Comparison of ENCODE assay signal across 22 cellular contexts in the genomic region with DNA sequence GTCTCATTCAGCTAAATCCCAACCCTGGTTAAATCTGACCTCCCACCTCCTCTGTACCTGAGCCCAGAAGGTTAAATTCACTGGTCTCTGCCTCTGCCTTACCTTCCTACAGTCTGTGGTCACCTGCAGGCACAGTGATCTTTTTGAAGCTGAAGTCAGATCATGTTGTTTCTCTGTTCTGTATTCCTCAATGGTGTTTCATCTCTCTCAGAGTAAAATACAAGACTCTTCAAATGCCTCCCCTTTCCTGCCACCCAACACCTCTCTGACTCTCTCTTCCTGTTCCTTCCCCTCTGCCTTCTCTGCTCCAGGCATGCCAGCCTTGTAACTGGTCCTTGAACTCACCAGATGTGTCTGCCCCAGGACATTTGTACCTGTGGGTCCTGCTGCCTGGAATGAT.
A peak's percentile ranks its signal among the peaks of the same experiment; 100 is the strongest.
DNase-seq lines count a peak whose midpoint lies in the region; ATAC-seq and TF ChIP-seq lines count a peak whose summit lies in the region.
"Had no signal": no experiment of that assay in that cellular context is flagged by ENCODE, and none has a peak within 500 bp of the region (broad histone marks: within the 10 kb centered on the region; RNA-seq: fewer than 3 reads in every experiment).

No MANE protein-coding gene starts in this region.

- peaks cover 4% of the 10 kb centered on the region for H3K4me1 ChIP-seq in Loucy (ENCODE audit: insufficient read depth, low read length, poor library complexity, severe bottlenecking)
- H3K4me1 ChIP-seq: SJCRH30 had no signal

- ATAC-seq in stimulated activated naive CD8-positive, alpha-beta T cell treated with anti-CD3 and anti-CD28 coated beads, Interleukin-15, Interleukin-2, amounts not matched to agents 100 U/mL and 50 U/mL, for 24 hours: no peak
- ATAC-seq in naive thymus-derived CD8-positive, alpha-beta T cell: peak; percentile 69 to 77
- ATAC-seq: K562, PC-3 had no signal

- H3K4me3 Mint-ChIP-seq in stimulated activated naive CD8-positive, alpha-beta T cell treated with anti-CD3 and anti-CD28 coated beads, Interleukin-15, Interleukin-2, amounts not matched to agents 100 ng/mL and 50 ng/mL, for 24 hours: no peak overlapping the region
- peak overlapping the region in 9 of 10 donors; percentile 3 to 83 (median 72) for H3K4me3 Mint-ChIP-seq in naive thymus-derived CD8-positive, alpha-beta T cell
- H3K4me3 Mint-ChIP-seq: B cell had no signal

- POLR2A ChIA-PET in naive thymus-derived CD8-positive, alpha-beta T cell (lab: Charles Lee): interaction anchor here (0.6 to 0.9 kb wide), 2 partner anchors 49 to 185 kb away, joined by 3 read pairs; no protein-coding TSS in a partner anchor

- peaks cover 35% of the 10 kb centered on the region for H3K4me1 Mint-ChIP-seq in stimulated activated naive CD8-positive, alpha-beta T cell treated with anti-CD3 and anti-CD28 coated beads, Interleukin-15, Interleukin-2, amounts not matched to agents 100 ng/mL and 50 ng/mL, for 24 hours (ENCODE audit: low read depth)
- peaks cover 41 to 80% (median 54%) of the 10 kb centered on the region in 4 donors for H3K4me1 Mint-ChIP-seq in naive thymus-derived CD8-positive, alpha-beta T cell

- no peaks in the 10 kb centered on the region for H3K79me2 ChIP-seq in Loucy (ENCODE audit: insufficient read depth, low read length)

- no peaks in the 10 kb centered on the region for H3K27me3 ChIP-seq in Loucy (ENCODE audit: insufficient read depth, low read length, poor library complexity, severe bottlenecking)
- H3K27me3 ChIP-seq: SJCRH30 had no signal

- no peaks in the 10 kb centered on the region for H3K9me2 ChIP-seq in Loucy (replicated peaks; ENCODE audit: low read depth, low read length)

- H3K9me3 ChIP-seq in Loucy (ENCODE audit: insufficient read depth, low read depth, low read length): peaks cover 8% of the 10 kb centered on the region; the same call in 1 of the 2 replicates

- H3K36me3 ChIP-seq in Loucy (ENCODE audit: insufficient read depth, low read length): no peaks in the 10 kb centered on the region
- H3K36me3 ChIP-seq: SJCRH30 had no signal

- H3K4me3 ChIP-seq in Loucy (ENCODE audit: low read length, poor library complexity, severe bottlenecking): no peak overlapping the region
- H3K4me3 ChIP-seq: K562, SJCRH30 had no signal

- H3K27me3 Mint-ChIP-seq in stimulated activated naive CD8-positive, alpha-beta T cell treated with anti-CD3 and anti-CD28 coated beads, Interleukin-15, Interleukin-2, amounts not matched to agents 100 ng/mL and 50 ng/mL, for 24 hours: no peaks in the 10 kb centered on the region
- no peaks in the 10 kb centered on the region for H3K27me3 Mint-ChIP-seq in naive thymus-derived CD8-positive, alpha-beta T cell

- no peak overlapping the region for H3K4me2 ChIP-seq in Loucy (ENCODE audit: low read depth, low read length, poor library complexity, severe bottlenecking)

- H3K9ac ChIP-seq in Loucy (ENCODE audit: low read depth, low read length, poor library complexity, severe bottlenecking): no peak overlapping the region

- no peaks in the 10 kb centered on the region for H4K20me1 ChIP-seq in Loucy (ENCODE audit: insufficient read depth, low read length, poor library complexity, severe bottlenecking)

- H3K9me3 Mint-ChIP-seq in stimulated activated naive CD8-positive, alpha-beta T cell treated with anti-CD3 and anti-CD28 coated beads, Interleukin-15, Interleukin-2, amounts not matched to agents 100 ng/mL and 50 ng/mL, for 24 hours: no peaks in the 10 kb centered on the region
- H3K9me3 Mint-ChIP-seq in naive thymus-derived CD8-positive, alpha-beta T cell: peaks cover 0 to 10% (median 0%) of the 10 kb centered on the region in 9 donors

- peak overlapping the region; percentile 53 for H2AFZ ChIP-seq in Loucy (ENCODE audit: low read length)

- no peak for TF ChIP-seq CTCF in Loucy (conservative IDR thresholded peaks at IDR 0.05; ENCODE audit: low read length)

- H3F3A ChIP-seq in Loucy (ENCODE audit: low read depth): no peaks in the 10 kb centered on the region

- no peak for DNase-seq in stimulated activated naive CD8-positive, alpha-beta T cell treated with anti-CD3 and anti-CD28 coated beads, Interleukin-15, Interleukin-2, amounts not matched to agents 100 U/mL and 50 U/mL, for 24 hours
- peak in 3 of 10 donors; percentile 32 to 39 (median 36) for DNase-seq in naive thymus-derived CD8-positive, alpha-beta T cell
- DNase-seq in NCI-H1436 (lab: John Stamatoyannopoulos, UW): no peak
- DNase-seq in EL: no peak
- no peak for DNase-seq in GOT3 (lab: John Stamatoyannopoulos, UW)
- DNase-seq: DMS53; HCEC 1CT; Kasumi-1; MV-4-11; NCI-H1105; NCI-H146; NCI-H1930; NCI-H2107; NCI-H524 treated with DMSO at 0.1 percent for 48 hours; NCI-H82; NK-92 treated with Interleukin-12 subunit alpha and Interleukin-12 subunit beta, amount 100 ng/mL, for 24 hours; PC-3; SJCRH30 had no signal

- peak overlapping the region; percentile 5 for H3K27ac Mint-ChIP-seq in stimulated activated naive CD8-positive, alpha-beta T cell treated with anti-CD3 and anti-CD28 coated beads, Interleukin-15, Interleukin-2, amounts not matched to agents 100 ng/mL and 50 ng/mL, for 24 hours
- peak overlapping the region; percentile 70 to 93 (median 86) for H3K27ac Mint-ChIP-seq in naive thymus-derived CD8-positive, alpha-beta T cell
- H3K27ac Mint-ChIP-seq: B cell had no signal

- H3K36me3 Mint-ChIP-seq in stimulated activated naive CD8-positive, alpha-beta T cell treated with anti-CD3 and anti-CD28 coated beads, Interleukin-15, Interleukin-2, amounts not matched to agents 100 ng/mL and 50 ng/mL, for 24 hours (ENCODE audit: low read depth): no peaks in the 10 kb centered on the region
- no peaks in the 10 kb centered on the region for H3K36me3 Mint-ChIP-seq in naive thymus-derived CD8-positive, alpha-beta T cell
